9 cellular contexts compared by ENCODE assay signal in genomic region chr6:53313784-53314382, GRCh38. TPM values are rescaled to one million over a fixed set of nuclear protein-coding genes. Genes with fewer than 3 reads are reported as not detected.
DNase-seq lines count a peak whose midpoint lies in the region; ATAC-seq and TF ChIP-seq lines count a peak whose summit lies in the region.
"Had no signal": no experiment of that assay in that cellular context is flagged by ENCODE, and none has a peak within 500 bp of the region (broad histone marks: within the 10 kb centered on the region; RNA-seq: fewer than 3 reads in every experiment).

No MANE protein-coding gene starts in this region.

- DNase-seq in CD4-positive, alpha-beta T cell = no peak
- DNase-seq in adipocyte (ENCODE audit: low read depth) = no peak
- no peak for DNase-seq in memory B cell (ENCODE audit: low spot score in 2 of 2)
- DNase-seq in HK-2 (ENCODE audit: unreplicated experiment) = no peak
- no peak for DNase-seq in NCI-H128 (lab: John Stamatoyannopoulos, UW; ENCODE audit: unreplicated experiment)
- no peak for DNase-seq in NCI-H524 (lab: John Stamatoyannopoulos, UW)
- DNase-seq: effector CD4-positive, alpha-beta T cell had no signal

- intact Hi-C loops in CD4-positive, alpha-beta T cell (cut with DNase I, micrococcal nuclease) = no loop called here

- H3K27ac ChIP-seq in CD4-positive, alpha-beta T cell (ENCODE audit: low read depth, low read length) = no peak overlapping the region

- peaks cover 94% of the 10 kb centered on the region for H3K4me1 Mint-ChIP-seq in CD4-positive, alpha-beta T cell (ENCODE audit: low read depth)
- H3K4me1 Mint-ChIP-seq in IgD-negative memory B cell = peaks cover 70 to 83% (median 71%) of the 10 kb centered on the region in 3 donors
- H3K4me1 Mint-ChIP-seq in memory B cell = peaks cover 69% of the 10 kb centered on the region

- no peaks in the 10 kb centered on the region for H3K9me3 Mint-ChIP-seq in CD4-positive, alpha-beta T cell
- H3K9me3 Mint-ChIP-seq in IgD-negative memory B cell (no peaks in the 10 kb centered on the region), memory B cell (no peaks in the 10 kb centered on the region)

- H3K9ac ChIP-seq in adipocyte (ENCODE audit: low read length) = peak overlapping the region; percentile 21

- H3K27me3 Mint-ChIP-seq in CD4-positive, alpha-beta T cell = no peaks in the 10 kb centered on the region
- H3K27me3 Mint-ChIP-seq in IgD-negative memory B cell (no peaks in the 10 kb centered on the region), memory B cell (no peaks in the 10 kb centered on the region)

- POLR2A ChIA-PET in CD4-positive, alpha-beta T cell (lab: Charles Lee) = interaction anchor here (1.0 to 1.4 kb wide), 4 partner anchors 11 to 45 kb away, joined by 3 to 4 read pairs (median 3); no protein-coding TSS in a partner anchor

- H3K36me3 Mint-ChIP-seq in CD4-positive, alpha-beta T cell (ENCODE audit: low read depth) = no peaks in the 10 kb centered on the region
- H3K36me3 Mint-ChIP-seq in IgD-negative memory B cell (peaks cover 4% of the 10 kb centered on the region), memory B cell (peaks cover 19% of the 10 kb centered on the region)

- no peaks in the 10 kb centered on the region for H3K9me3 ChIP-seq in CD4-positive, alpha-beta T cell (ENCODE audit: control insufficient read depth, low read length)
- H3K9me3 ChIP-seq in adipocyte (ENCODE audit: control insufficient read depth, low read length) = peaks cover 4% of the 10 kb centered on the region

- CTCF ChIA-PET in CD4-positive, alpha-beta T cell (lab: Charles Lee) = interaction anchor here (0.9 to 1.2 kb wide), 2 partner anchors 11 to 35 kb away, joined by 3 read pairs; no protein-coding TSS in a partner anchor

- H3K4me3 ChIP-seq in adipocyte (ENCODE audit: low read length) = no peak overlapping the region

- peak overlapping the region; percentile 14 for H3K27ac Mint-ChIP-seq in CD4-positive, alpha-beta T cell
- peak overlapping the region; percentile 60 to 91 (median 69) for H3K27ac Mint-ChIP-seq in IgD-negative memory B cell
- peak overlapping the region; percentile 89 for H3K27ac Mint-ChIP-seq in memory B cell

- no peaks in the 10 kb centered on the region for H3K27me3 ChIP-seq in CD4-positive, alpha-beta T cell (ENCODE audit: control insufficient read depth, insufficient read depth, low read length)
- H3K27me3 ChIP-seq in adipocyte (replicated peaks; ENCODE audit: control insufficient read depth, insufficient read depth, low read length) = no peaks in the 10 kb centered on the region

- H3K4me1 ChIP-seq in adipocyte (ENCODE audit: control insufficient read depth, insufficient read depth, low read length) = peaks cover 69% of the 10 kb centered on the region

- TF ChIP-seq CTCF in CD4-positive, alpha-beta T cell (IDR thresholded peaks at IDR 0.05) = no peak

- H3K4me3 Mint-ChIP-seq in CD4-positive, alpha-beta T cell = no peak overlapping the region
- H3K4me3 Mint-ChIP-seq in IgD-negative memory B cell = peak overlapping the region in 3 of 4 donors; percentile 17 to 67 (median 28)
- peak overlapping the region; percentile 27 for H3K4me3 Mint-ChIP-seq in memory B cell

- no peak for ATAC-seq in CD4-positive, alpha-beta T cell (ENCODE audit: poor library complexity)
- ATAC-seq in memory B cell (ENCODE audit: low read depth) = no peak
- no peak for ATAC-seq in HG03280 (IDR thresholded peaks at IDR 0.05; ENCODE audit: unreplicated experiment)

- H3K36me3 ChIP-seq in adipocyte (ENCODE audit: control insufficient read depth, insufficient read depth, low read length, severe bottlenecking) = peaks cover 32% of the 10 kb centered on the region

RNA-seq across cellular contexts. Expression of gene ELOVL5, which starts 34.9 kb away (rescaled TPM):
- total RNA-seq in CD4-positive, alpha-beta T cell = 10 to 100 TPM; 78.0 to 86.8 TPM
- 156 TPM for polyA plus RNA-seq in IgD-negative memory B cell

Comparison
In these comparisons a context has a peak if more than half of its experiments do, and no peak if none do; other contexts are left out.
1. H3K27ac Mint-ChIP-seq: peak in every context shown above with its lines; median percentile 89 in memory B cell; 69 in IgD-negative memory B cell; 14 in CD4-positive, alpha-beta T cell.